In the genomic region with DNA sequence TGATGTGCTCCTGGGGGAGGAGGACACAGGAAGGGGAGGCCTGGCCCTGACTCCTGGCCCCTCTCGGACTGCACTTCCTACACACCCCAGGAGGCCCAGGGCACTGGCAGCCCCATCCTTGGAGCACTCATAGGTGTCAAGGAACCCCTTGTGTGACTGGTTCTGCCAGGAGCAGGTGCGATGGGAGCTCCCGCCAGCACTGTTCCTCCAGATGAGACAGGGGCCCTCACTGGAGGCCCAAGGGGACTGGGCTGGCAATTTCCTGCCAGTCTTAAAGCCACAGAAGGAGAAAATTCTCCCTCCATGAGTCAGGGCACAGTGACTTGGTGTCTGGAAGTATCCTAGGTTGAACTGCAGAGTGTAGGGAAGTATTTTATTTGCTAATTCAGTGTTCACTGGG, we compare ENCODE assay signal across 19 cellular contexts. TPM values are rescaled to one million over a fixed set of nuclear protein-coding genes. Genes with fewer than 3 reads are reported as not detected.
DNase-seq lines count a peak whose midpoint lies in the region; ATAC-seq, FAIRE-seq and TF ChIP-seq lines count a peak whose summit lies in the region.
"Had no signal": no experiment of that assay in that cellular context is flagged by ENCODE, and none has a peak within 500 bp of the region (broad histone marks: within the 10 kb centered on the region; RNA-seq: fewer than 3 reads in every experiment).

No MANE protein-coding gene starts in this region.

- H3K9me3 ChIP-seq in DND-41 (ENCODE audit: insufficient read depth, low read length, severe bottlenecking) (no peaks in the 10 kb centered on the region), MM.1S (replicated peaks; ENCODE audit: insufficient read depth, low read length) (no peaks in the 10 kb centered on the region)

- TF ChIP-seq CTCF in DND-41 (IDR thresholded peaks at IDR 0.05; ENCODE audit: borderline replicate concordance, extremely low read depth, low read length, poor library complexity, severe bottlenecking) (no peak), bronchial epithelial cell (IDR thresholded peaks at IDR 0.05; ENCODE audit: insufficient read depth, low read length, severe bottlenecking) (no peak), MM.1S (IDR thresholded peaks at IDR 0.05; ENCODE audit: low read length) (no peak)

- H3K27ac ChIP-seq in DND-41 (ENCODE audit: low read length) = no peak overlapping the region
- no peak overlapping the region for H3K27ac ChIP-seq in MM.1S (ENCODE audit: low read length)

- intact Hi-C loops in activated CD4-positive, alpha-beta T cell treated with anti-CD3 and anti-CD28 coated beads for 36 hours (cut with DNase I, micrococcal nuclease) = no loop called here

- no peaks in the 10 kb centered on the region for H3F3A ChIP-seq in MM.1S (ENCODE audit: insufficient read depth, low read length)

- H3K9me2 ChIP-seq in MM.1S (replicated peaks; ENCODE audit: insufficient read depth, low read length) = no peaks in the 10 kb centered on the region

- H3K79me2 ChIP-seq in DND-41 (ENCODE audit: insufficient read depth, low read length) (no peaks in the 10 kb centered on the region), MM.1S (ENCODE audit: low read length) (no peaks in the 10 kb centered on the region)

- no peak for TF ChIP-seq RAD21 in Ishikawa (IDR thresholded peaks at IDR 0.05; ENCODE audit: low read depth)

- no peak for FAIRE-seq in bronchial epithelial cell (lab: Jason Lieb, UNC)
- FAIRE-seq: G401.6 had no signal

- DNase-seq in DND-41 = no peak
- peak; percentile 33 for DNase-seq in bronchial epithelial cell (ENCODE audit: low read depth)
- DNase-seq in kidney tubule cell (ENCODE audit: low spot score) = peak; percentile 91
- DNase-seq in NK-92 treated with Interleukin-12 subunit alpha and Interleukin-12 subunit beta, amount 100 ng/mL, for 24 hours (lab: John Stamatoyannopoulos, UW) = no peak
- no peak for DNase-seq in activated CD4-positive, alpha-beta T cell treated with anti-CD3 and anti-CD28 coated beads for 36 hours
- no peak for DNase-seq in activated CD4-positive, alpha-beta T cell treated with anti-CD3 and anti-CD28 coated beads, Interleukin-2, amount 50 U/mL, for 1 hour
- no peak for DNase-seq in MM.1S
- DNase-seq: CD4-positive, alpha-beta T cell; hypothalamus; left ventricle myocardium superior; NCI-H1694 treated with DMSO at 0.1 percent for 48 hours; stimulated activated CD4-positive, alpha-beta T cell treated with anti-CD3 and anti-CD28 coated beads, Interleukin-12 subunit alpha, Interleukin-12 subunit beta, amount 100 ng/mL, for 4 hours; stimulated activated naive CD8-positive, alpha-beta T cell treated with anti-CD3 and anti-CD28 coated beads, Interleukin-15, amount 100 ng/mL, for 72 hours had no signal

- CTCF ChIA-PET in activated CD4-positive, alpha-beta T cell treated with anti-CD3 and anti-CD28 coated beads for 36 hours (lab: Charles Lee) = no interaction called here

- H3K4me1 ChIP-seq in DND-41 (ENCODE audit: insufficient read depth, low read length) (no peaks in the 10 kb centered on the region), MM.1S (ENCODE audit: low read length) (no peaks in the 10 kb centered on the region)

- H3K36me3 ChIP-seq in DND-41 (ENCODE audit: insufficient read depth, low read length) = no peaks in the 10 kb centered on the region
- no peaks in the 10 kb centered on the region for H3K36me3 ChIP-seq in bronchial epithelial cell (ENCODE audit: control insufficient read depth, insufficient read depth, low read length)
- H3K36me3 ChIP-seq in MM.1S (replicated peaks; ENCODE audit: insufficient read depth, low read length) = no peaks in the 10 kb centered on the region

- POLR2A ChIA-PET in activated CD4-positive, alpha-beta T cell treated with anti-CD3 and anti-CD28 coated beads for 36 hours (lab: Charles Lee) = no interaction called here

- no peak overlapping the region for H3K4me3 Mint-ChIP-seq in activated CD4-positive, alpha-beta T cell treated with anti-CD3 and anti-CD28 coated beads for 36 hours
- H3K4me3 Mint-ChIP-seq: CD4-positive, alpha-beta T cell; stimulated activated naive CD8-positive, alpha-beta T cell treated with anti-CD3 and anti-CD28 coated beads, Interleukin-15, amount 100 ng/mL, for 72 hours had no signal

- no peak overlapping the region for H2AFZ ChIP-seq in DND-41 (ENCODE audit: low read depth, low read length)
- no peak overlapping the region for H2AFZ ChIP-seq in MM.1S (ENCODE audit: low read length)

- no peak overlapping the region for H3K9ac ChIP-seq in DND-41 (ENCODE audit: low read depth, low read length)
- H3K9ac ChIP-seq in MM.1S (ENCODE audit: low read length) = no peak overlapping the region

- H3K27me3 ChIP-seq in DND-41 (ENCODE audit: insufficient read depth, low read length, poor library complexity) (peaks cover 3% of the 10 kb centered on the region), bronchial epithelial cell (ENCODE audit: control insufficient read depth, insufficient read depth, low read length) (no peaks in the 10 kb centered on the region), MM.1S (replicated peaks; ENCODE audit: insufficient read depth, low read length) (no peaks in the 10 kb centered on the region)

- no peaks in the 10 kb centered on the region for H3K4me1 Mint-ChIP-seq in activated CD4-positive, alpha-beta T cell treated with anti-CD3 and anti-CD28 coated beads for 36 hours
- H3K4me1 Mint-ChIP-seq: stimulated activated naive CD8-positive, alpha-beta T cell treated with anti-CD3 and anti-CD28 coated beads, Interleukin-15, amount 100 ng/mL, for 72 hours had no signal

- H3K4me3 ChIP-seq in DND-41 (ENCODE audit: low read depth in 1 of 2, low read length in 2 of 2) (no peak overlapping the region), bronchial epithelial cell (ENCODE audit: low read depth, low read length) (no peak overlapping the region), MM.1S (ENCODE audit: low read length) (no peak overlapping the region)

- H3K27me3 Mint-ChIP-seq in activated CD4-positive, alpha-beta T cell treated with anti-CD3 and anti-CD28 coated beads for 36 hours = peaks cover 3% of the 10 kb centered on the region

- TF ChIP-seq EP300 in Ishikawa (IDR thresholded peaks at IDR 0.05; ENCODE audit: borderline replicate concordance) = peak; percentile 43; the same call in 1 of the 2 replicates

- ATAC-seq in DND-41 (ENCODE audit: insufficient read depth, low read depth) = peak; percentile 34; the same call in 1 of the 3 replicates
- no peak for ATAC-seq in activated CD4-positive, alpha-beta T cell treated with anti-CD3 and anti-CD28 coated beads for 36 hours
- ATAC-seq: activated naive CD4-positive, alpha-beta T cell treated with anti-CD3 and anti-CD28 coated beads, Interleukin-2, amount 50 U/mL, for 72 hours; left ventricle myocardium superior; Panc1; stimulated activated naive CD8-positive, alpha-beta T cell treated with anti-CD3 and anti-CD28 coated beads, Interleukin-15, amount 100 ng/mL, for 72 hours had no signal

- no peak overlapping the region for H3K4me2 ChIP-seq in DND-41 (ENCODE audit: insufficient read depth, low read length)
- H3K4me2 ChIP-seq in MM.1S (ENCODE audit: low read depth, low read length) = no peak overlapping the region

- H3K9me3 Mint-ChIP-seq in activated CD4-positive, alpha-beta T cell treated with anti-CD3 and anti-CD28 coated beads for 36 hours (ENCODE audit: low read depth) = no peaks in the 10 kb centered on the region
- H3K9me3 Mint-ChIP-seq: activated naive CD4-positive, alpha-beta T cell treated with anti-CD3 and anti-CD28 coated beads, Interleukin-2, amount 50 U/mL, for 72 hours; CD4-positive, alpha-beta T cell; stimulated activated naive CD8-positive, alpha-beta T cell treated with anti-CD3 and anti-CD28 coated beads, Interleukin-15, amount 100 ng/mL, for 72 hours had no signal

- no peaks in the 10 kb centered on the region for H3K36me3 Mint-ChIP-seq in activated CD4-positive, alpha-beta T cell treated with anti-CD3 and anti-CD28 coated beads for 36 hours (ENCODE audit: low read depth)
- H3K36me3 Mint-ChIP-seq: activated naive CD4-positive, alpha-beta T cell treated with anti-CD3 and anti-CD28 coated beads, Interleukin-2, amount 50 U/mL, for 72 hours had no signal

- H3K27ac Mint-ChIP-seq in activated CD4-positive, alpha-beta T cell treated with anti-CD3 and anti-CD28 coated beads for 36 hours = no peak overlapping the region
- H3K27ac Mint-ChIP-seq: activated naive CD4-positive, alpha-beta T cell treated with anti-CD3 and anti-CD28 coated beads, Interleukin-2, amount 50 U/mL, for 72 hours; CD4-positive, alpha-beta T cell; stimulated activated naive CD8-positive, alpha-beta T cell treated with anti-CD3 and anti-CD28 coated beads, Interleukin-15, amount 100 ng/mL, for 72 hours had no signal

- no peaks in the 10 kb centered on the region for H4K20me1 ChIP-seq in DND-41 (ENCODE audit: insufficient read depth, low read length)
- H4K20me1 ChIP-seq in MM.1S (ENCODE audit: insufficient read depth, low read length) = no peaks in the 10 kb centered on the region

TF ChIP-seq in Ishikawa, 13 proteins besides CTCF, POLR2A, EP300 and RAD21:
- TF ChIP-seq, protein P1, sequence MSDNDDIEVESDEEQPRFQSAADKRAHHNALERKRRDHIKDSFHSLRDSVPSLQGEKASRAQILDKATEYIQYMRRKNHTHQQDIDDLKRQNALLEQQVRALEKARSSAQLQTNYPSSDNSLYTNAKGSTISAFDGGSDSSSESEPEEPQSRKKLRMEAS (IDR thresholded peaks at IDR 0.05) = peak; percentile 86
- TF ChIP-seq TCF12 (IDR thresholded peaks at IDR 0.05; ENCODE audit: low read depth) (0 out of 2 replicates have a peak, but pooled peaks have one; percentile 27), TAF1 (IDR thresholded peaks at IDR 0.05; ENCODE audit: low read depth) (no peak)

RNA-seq across cellular contexts. Expression of a gene that starts 42.8 kb away (rescaled TPM):
- 1.1 and 11.0 TPM in 2 replicates for total RNA-seq in bronchial epithelial cell
- 10 to 100 TPM; 35.4 to 43.3 TPM for total RNA-seq in activated CD4-positive, alpha-beta T cell treated with anti-CD3 and anti-CD28 coated beads for 36 hours
- total RNA-seq: cerebellum, NCI-H460 had no signal

Comparison
In these comparisons a context has a peak if more than half of its experiments do, and no peak if none do; other contexts are left out.
1. DNase-seq: peak in bronchial epithelial cell (single experiment) and kidney tubule cell (single experiment); none in DND-41 (single experiment), NK-92 treated with Interleukin-12 subunit alpha and Interleukin-12 subunit beta, amount 100 ng/mL, for 24 hours (single experiment), activated CD4-positive, alpha-beta T cell treated with anti-CD3 and anti-CD28 coated beads for 36 hours (single experiment), activated CD4-positive, alpha-beta T cell treated with anti-CD3 and anti-CD28 coated beads, Interleukin-2, amount 50 U/mL, for 1 hour (single experiment) and MM.1S (single experiment).